3 cellular contexts compared by ENCODE assay signal in the genomic region with DNA sequence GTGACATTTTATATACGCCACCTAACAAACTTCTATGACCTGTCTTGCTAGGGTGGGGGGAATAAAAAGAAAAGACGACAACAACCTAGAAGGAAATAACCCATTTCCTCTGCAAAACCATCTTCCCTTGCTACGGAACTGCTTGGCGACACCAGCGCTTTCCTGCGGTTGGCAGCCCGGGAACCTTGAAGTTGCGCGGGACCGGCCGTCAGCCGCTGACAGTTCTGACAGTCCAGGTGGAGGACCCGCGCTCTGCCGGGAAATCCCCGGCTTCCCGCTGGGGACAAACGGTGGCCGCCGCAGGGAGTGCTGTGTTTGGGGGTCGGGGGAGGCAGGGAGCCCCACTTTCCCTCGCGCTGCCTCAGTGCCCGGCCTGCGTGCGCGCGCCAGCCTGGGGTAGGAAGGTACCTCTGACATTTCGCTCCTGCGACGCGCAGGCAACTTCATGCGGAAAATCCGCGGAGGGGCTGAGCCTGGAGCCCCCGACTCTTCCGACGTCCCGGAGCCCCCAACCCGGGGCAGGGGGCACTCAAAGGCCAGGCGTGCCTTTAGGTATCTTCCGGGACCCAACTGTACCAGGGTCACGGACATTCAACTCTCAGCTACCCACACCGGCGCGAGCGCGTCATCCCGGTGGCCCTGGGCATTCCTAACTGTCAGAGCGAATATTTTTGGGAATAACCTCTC.
TF ChIP-seq lines count a peak whose summit lies in the region.

No MANE protein-coding gene starts in this region.

TF ChIP-seq in SK-N-SH, 30 proteins besides CTCF, POLR2A, EP300 and RAD21 (continues in another document):
- TF ChIP-seq CHD2 (IDR thresholded peaks at IDR 0.05; ENCODE audit: low read length, partially characterized antibody) (no peak), TAF1 (IDR thresholded peaks at IDR 0.05; ENCODE audit: borderline replicate concordance, low read depth, low read length) (no peak), FOSL2 (IDR thresholded peaks at IDR 0.05; ENCODE audit: borderline replicate concordance, low read depth) (no peak), FOXJ3 (CRISPR knock-in tag; IDR thresholded peaks at IDR 0.05) (no peak), TCF12 (IDR thresholded peaks at IDR 0.05) (no peak), NFIC (IDR thresholded peaks at IDR 0.05; ENCODE audit: borderline replicate concordance) (no peak), MXI1 (IDR thresholded peaks at IDR 0.05; ENCODE audit: low read depth, low read length) (no peak), NRF1 (IDR thresholded peaks at IDR 0.05; ENCODE audit: low read depth, low read length) (no peak), POLR2AphosphoS5 (IDR thresholded peaks at IDR 0.05; ENCODE audit: low read depth, low read length) (no peak), ELF1 (IDR thresholded peaks at IDR 0.05) (no peak), GATA2 (CRISPR knock-in tag; IDR thresholded peaks at IDR 0.05) (no peak), RXRA (IDR thresholded peaks at IDR 0.05; ENCODE audit: borderline replicate concordance, low read depth) (no peak), JUND (IDR thresholded peaks at IDR 0.05) (no peak), YY1 (IDR thresholded peaks at IDR 0.05; ENCODE audit: low read depth) (no peak), SMC3 (IDR thresholded peaks at IDR 0.05; ENCODE audit: low read depth, low read length) (no peak)
- TF ChIP-seq, protein P1, sequence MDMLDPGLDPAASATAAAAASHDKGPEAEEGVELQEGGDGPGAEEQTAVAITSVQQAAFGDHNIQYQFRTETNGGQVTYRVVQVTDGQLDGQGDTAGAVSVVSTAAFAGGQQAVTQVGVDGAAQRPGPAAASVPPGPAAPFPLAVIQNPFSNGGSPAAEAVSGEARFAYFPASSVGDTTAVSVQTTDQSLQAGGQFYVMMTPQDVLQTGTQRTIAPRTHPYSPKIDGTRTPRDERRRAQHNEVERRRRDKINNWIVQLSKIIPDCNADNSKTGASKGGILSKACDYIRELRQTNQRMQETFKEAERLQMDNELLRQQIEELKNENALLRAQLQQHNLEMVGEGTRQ (IDR thresholded peaks at IDR 0.05; ENCODE audit: borderline replicate concordance, low read depth, low read length): no peak
- TF ChIP-seq, protein P2, sequence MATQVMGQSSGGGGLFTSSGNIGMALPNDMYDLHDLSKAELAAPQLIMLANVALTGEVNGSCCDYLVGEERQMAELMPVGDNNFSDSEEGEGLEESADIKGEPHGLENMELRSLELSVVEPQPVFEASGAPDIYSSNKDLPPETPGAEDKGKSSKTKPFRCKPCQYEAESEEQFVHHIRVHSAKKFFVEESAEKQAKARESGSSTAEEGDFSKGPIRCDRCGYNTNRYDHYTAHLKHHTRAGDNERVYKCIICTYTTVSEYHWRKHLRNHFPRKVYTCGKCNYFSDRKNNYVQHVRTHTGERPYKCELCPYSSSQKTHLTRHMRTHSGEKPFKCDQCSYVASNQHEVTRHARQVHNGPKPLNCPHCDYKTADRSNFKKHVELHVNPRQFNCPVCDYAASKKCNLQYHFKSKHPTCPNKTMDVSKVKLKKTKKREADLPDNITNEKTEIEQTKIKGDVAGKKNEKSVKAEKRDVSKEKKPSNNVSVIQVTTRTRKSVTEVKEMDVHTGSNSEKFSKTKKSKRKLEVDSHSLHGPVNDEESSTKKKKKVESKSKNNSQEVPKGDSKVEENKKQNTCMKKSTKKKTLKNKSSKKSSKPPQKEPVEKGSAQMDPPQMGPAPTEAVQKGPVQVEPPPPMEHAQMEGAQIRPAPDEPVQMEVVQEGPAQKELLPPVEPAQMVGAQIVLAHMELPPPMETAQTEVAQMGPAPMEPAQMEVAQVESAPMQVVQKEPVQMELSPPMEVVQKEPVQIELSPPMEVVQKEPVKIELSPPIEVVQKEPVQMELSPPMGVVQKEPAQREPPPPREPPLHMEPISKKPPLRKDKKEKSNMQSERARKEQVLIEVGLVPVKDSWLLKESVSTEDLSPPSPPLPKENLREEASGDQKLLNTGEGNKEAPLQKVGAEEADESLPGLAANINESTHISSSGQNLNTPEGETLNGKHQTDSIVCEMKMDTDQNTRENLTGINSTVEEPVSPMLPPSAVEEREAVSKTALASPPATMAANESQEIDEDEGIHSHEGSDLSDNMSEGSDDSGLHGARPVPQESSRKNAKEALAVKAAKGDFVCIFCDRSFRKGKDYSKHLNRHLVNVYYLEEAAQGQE (IDR thresholded peaks at IDR 0.05; ENCODE audit: low read depth, low read length): no peak

TF ChIP-seq in SK-N-SH treated with all-trans-retinoic acid at 6 μM for 48 hours, 23 proteins besides CTCF, POLR2A, EP300 and RAD21:
- TF ChIP-seq TCF4 (CRISPR knock-in tag; IDR thresholded peaks at IDR 0.05; ENCODE audit: borderline replicate concordance): no peak
- TF ChIP-seq, protein P3, sequence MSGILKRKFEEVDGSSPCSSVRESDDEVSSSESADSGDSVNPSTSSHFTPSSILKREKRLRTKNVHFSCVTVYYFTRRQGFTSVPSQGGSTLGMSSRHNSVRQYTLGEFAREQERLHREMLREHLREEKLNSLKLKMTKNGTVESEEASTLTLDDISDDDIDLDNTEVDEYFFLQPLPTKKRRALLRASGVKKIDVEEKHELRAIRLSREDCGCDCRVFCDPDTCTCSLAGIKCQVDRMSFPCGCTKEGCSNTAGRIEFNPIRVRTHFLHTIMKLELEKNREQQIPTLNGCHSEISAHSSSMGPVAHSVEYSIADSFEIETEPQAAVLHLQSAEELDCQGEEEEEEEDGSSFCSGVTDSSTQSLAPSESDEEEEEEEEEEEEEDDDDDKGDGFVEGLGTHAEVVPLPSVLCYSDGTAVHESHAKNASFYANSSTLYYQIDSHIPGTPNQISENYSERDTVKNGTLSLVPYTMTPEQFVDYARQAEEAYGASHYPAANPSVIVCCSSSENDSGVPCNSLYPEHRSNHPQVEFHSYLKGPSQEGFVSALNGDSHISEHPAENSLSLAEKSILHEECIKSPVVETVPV (CRISPR knock-in tag; IDR thresholded peaks at IDR 0.05): no peak
- no peak for TF ChIP-seq GLIS3 (CRISPR knock-in tag; IDR thresholded peaks at IDR 0.05)
- TF ChIP-seq ZC3H10 (CRISPR knock-in tag; IDR thresholded peaks at IDR 0.05): no peak
- TF ChIP-seq RARB (CRISPR knock-in tag; IDR thresholded peaks at IDR 0.05): no peak
- TF ChIP-seq ZFP30 (CRISPR knock-in tag; IDR thresholded peaks at IDR 0.05): no peak
- no peak for TF ChIP-seq PPARA (CRISPR knock-in tag; IDR thresholded peaks at IDR 0.05; ENCODE audit: borderline replicate concordance)
- TF ChIP-seq, protein P4, sequence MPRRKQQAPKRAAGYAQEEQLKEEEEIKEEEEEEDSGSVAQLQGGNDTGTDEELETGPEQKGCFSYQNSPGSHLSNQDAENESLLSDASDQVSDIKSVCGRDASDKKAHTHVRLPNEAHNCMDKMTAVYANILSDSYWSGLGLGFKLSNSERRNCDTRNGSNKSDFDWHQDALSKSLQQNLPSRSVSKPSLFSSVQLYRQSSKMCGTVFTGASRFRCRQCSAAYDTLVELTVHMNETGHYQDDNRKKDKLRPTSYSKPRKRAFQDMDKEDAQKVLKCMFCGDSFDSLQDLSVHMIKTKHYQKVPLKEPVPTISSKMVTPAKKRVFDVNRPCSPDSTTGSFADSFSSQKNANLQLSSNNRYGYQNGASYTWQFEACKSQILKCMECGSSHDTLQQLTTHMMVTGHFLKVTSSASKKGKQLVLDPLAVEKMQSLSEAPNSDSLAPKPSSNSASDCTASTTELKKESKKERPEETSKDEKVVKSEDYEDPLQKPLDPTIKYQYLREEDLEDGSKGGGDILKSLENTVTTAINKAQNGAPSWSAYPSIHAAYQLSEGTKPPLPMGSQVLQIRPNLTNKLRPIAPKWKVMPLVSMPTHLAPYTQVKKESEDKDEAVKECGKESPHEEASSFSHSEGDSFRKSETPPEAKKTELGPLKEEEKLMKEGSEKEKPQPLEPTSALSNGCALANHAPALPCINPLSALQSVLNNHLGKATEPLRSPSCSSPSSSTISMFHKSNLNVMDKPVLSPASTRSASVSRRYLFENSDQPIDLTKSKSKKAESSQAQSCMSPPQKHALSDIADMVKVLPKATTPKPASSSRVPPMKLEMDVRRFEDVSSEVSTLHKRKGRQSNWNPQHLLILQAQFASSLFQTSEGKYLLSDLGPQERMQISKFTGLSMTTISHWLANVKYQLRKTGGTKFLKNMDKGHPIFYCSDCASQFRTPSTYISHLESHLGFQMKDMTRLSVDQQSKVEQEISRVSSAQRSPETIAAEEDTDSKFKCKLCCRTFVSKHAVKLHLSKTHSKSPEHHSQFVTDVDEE (CRISPR knock-in tag; IDR thresholded peaks at IDR 0.05): no peak
- TF ChIP-seq, protein P5, sequence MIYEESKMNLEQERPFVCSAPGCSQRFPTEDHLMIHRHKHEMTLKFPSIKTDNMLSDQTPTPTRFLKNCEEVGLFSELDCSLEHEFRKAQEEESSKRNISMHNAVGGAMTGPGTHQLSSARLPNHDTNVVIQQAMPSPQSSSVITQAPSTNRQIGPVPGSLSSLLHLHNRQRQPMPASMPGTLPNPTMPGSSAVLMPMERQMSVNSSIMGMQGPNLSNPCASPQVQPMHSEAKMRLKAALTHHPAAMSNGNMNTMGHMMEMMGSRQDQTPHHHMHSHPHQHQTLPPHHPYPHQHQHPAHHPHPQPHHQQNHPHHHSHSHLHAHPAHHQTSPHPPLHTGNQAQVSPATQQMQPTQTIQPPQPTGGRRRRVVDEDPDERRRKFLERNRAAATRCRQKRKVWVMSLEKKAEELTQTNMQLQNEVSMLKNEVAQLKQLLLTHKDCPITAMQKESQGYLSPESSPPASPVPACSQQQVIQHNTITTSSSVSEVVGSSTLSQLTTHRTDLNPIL (CRISPR knock-in tag; IDR thresholded peaks at IDR 0.05; ENCODE audit: low read depth): no peak
- TF ChIP-seq ZFP3 (CRISPR knock-in tag; IDR thresholded peaks at IDR 0.05): no peak
- TF ChIP-seq TOX (CRISPR knock-in tag; IDR thresholded peaks at IDR 0.05; ENCODE audit: borderline replicate concordance): no peak

TF ChIP-seq in HepG2, 621 proteins besides CTCF, POLR2A, EP300 and RAD21 (continues in another document):
- peak; percentile 22; the same call in 1 of the 2 replicates for TF ChIP-seq ZNF615 (CRISPR knock-in tag; IDR thresholded peaks at IDR 0.05; ENCODE audit: borderline replicate concordance)
- TF ChIP-seq EED (CRISPR knock-in tag; IDR thresholded peaks at IDR 0.05): 0 out of 2 replicates have a peak, but pooled peaks have one; percentile 61
- 0 out of 2 replicates have a peak, but pooled peaks have one; percentile 36 for TF ChIP-seq PCBP1 (IDR thresholded peaks at IDR 0.05; ENCODE audit: borderline replicate concordance, low read depth, low read length)
- TF ChIP-seq ZSCAN9 (CRISPR knock-in tag; IDR thresholded peaks at IDR 0.05; ENCODE audit: borderline replicate concordance): no peak; the same call in 1 of the 2 replicates
- TF ChIP-seq, protein P6, sequence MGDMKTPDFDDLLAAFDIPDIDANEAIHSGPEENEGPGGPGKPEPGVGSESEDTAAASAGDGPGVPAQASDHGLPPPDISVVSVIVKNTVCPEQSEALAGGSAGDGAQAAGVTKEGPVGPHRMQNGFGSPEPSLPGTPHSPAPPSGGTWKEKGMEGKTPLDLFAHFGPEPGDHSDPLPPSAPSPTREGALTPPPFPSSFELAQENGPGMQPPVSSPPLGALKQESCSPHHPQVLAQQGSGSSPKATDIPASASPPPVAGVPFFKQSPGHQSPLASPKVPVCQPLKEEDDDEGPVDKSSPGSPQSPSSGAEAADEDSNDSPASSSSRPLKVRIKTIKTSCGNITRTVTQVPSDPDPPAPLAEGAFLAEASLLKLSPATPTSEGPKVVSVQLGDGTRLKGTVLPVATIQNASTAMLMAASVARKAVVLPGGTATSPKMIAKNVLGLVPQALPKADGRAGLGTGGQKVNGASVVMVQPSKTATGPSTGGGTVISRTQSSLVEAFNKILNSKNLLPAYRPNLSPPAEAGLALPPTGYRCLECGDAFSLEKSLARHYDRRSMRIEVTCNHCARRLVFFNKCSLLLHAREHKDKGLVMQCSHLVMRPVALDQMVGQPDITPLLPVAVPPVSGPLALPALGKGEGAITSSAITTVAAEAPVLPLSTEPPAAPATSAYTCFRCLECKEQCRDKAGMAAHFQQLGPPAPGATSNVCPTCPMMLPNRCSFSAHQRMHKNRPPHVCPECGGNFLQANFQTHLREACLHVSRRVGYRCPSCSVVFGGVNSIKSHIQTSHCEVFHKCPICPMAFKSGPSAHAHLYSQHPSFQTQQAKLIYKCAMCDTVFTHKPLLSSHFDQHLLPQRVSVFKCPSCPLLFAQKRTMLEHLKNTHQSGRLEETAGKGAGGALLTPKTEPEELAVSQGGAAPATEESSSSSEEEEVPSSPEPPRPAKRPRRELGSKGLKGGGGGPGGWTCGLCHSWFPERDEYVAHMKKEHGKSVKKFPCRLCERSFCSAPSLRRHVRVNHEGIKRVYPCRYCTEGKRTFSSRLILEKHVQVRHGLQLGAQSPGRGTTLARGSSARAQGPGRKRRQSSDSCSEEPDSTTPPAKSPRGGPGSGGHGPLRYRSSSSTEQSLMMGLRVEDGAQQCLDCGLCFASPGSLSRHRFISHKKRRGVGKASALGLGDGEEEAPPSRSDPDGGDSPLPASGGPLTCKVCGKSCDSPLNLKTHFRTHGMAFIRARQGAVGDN (CRISPR knock-in tag; IDR thresholded peaks at IDR 0.05): peak; percentile 90
- TF ChIP-seq, protein P7, sequence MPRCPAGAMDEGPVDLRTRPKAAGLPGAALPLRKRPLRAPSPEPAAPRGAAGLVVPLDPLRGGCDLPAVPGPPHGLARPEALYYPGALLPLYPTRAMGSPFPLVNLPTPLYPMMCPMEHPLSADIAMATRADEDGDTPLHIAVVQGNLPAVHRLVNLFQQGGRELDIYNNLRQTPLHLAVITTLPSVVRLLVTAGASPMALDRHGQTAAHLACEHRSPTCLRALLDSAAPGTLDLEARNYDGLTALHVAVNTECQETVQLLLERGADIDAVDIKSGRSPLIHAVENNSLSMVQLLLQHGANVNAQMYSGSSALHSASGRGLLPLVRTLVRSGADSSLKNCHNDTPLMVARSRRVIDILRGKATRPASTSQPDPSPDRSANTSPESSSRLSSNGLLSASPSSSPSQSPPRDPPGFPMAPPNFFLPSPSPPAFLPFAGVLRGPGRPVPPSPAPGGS (CRISPR knock-in tag; IDR thresholded peaks at IDR 0.05): peak; percentile 90; the same call in 1 of the 2 replicates
- TF ChIP-seq ZZZ3 (CRISPR knock-in tag; IDR thresholded peaks at IDR 0.05; ENCODE audit: borderline replicate concordance): no peak
- TF ChIP-seq CHCHD3 (CRISPR knock-in tag; IDR thresholded peaks at IDR 0.05): no peak
- TF ChIP-seq IRX3 (CRISPR knock-in tag; IDR thresholded peaks at IDR 0.05; ENCODE audit: borderline replicate concordance, low read depth): no peak
- no peak for TF ChIP-seq SIN3B (IDR thresholded peaks at IDR 0.05; ENCODE audit: low read length)
- TF ChIP-seq BORCS8-MEF2B (CRISPR knock-in tag; IDR thresholded peaks at IDR 0.05): 0 out of 2 replicates have a peak, but pooled peaks have one; percentile 27
- no peak for TF ChIP-seq ZNF562 (CRISPR knock-in tag; IDR thresholded peaks at IDR 0.05; ENCODE audit: borderline replicate concordance)
- TF ChIP-seq, protein P8, sequence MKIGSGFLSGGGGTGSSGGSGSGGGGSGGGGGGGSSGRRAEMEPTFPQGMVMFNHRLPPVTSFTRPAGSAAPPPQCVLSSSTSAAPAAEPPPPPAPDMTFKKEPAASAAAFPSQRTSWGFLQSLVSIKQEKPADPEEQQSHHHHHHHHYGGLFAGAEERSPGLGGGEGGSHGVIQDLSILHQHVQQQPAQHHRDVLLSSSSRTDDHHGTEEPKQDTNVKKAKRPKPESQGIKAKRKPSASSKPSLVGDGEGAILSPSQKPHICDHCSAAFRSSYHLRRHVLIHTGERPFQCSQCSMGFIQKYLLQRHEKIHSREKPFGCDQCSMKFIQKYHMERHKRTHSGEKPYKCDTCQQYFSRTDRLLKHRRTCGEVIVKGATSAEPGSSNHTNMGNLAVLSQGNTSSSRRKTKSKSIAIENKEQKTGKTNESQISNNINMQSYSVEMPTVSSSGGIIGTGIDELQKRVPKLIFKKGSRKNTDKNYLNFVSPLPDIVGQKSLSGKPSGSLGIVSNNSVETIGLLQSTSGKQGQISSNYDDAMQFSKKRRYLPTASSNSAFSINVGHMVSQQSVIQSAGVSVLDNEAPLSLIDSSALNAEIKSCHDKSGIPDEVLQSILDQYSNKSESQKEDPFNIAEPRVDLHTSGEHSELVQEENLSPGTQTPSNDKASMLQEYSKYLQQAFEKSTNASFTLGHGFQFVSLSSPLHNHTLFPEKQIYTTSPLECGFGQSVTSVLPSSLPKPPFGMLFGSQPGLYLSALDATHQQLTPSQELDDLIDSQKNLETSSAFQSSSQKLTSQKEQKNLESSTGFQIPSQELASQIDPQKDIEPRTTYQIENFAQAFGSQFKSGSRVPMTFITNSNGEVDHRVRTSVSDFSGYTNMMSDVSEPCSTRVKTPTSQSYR (CRISPR knock-in tag; IDR thresholded peaks at IDR 0.05; ENCODE audit: borderline replicate concordance): no peak
- peak; percentile 13; the same call in 1 of the 2 replicates for TF ChIP-seq NR2F6 (IDR thresholded peaks at IDR 0.05)
- no peak for TF ChIP-seq NR2F6 (CRISPR knock-in tag; IDR thresholded peaks at IDR 0.05)
